Comparison of ENCODE assay signal across 5 cellular contexts in the genomic region with DNA sequence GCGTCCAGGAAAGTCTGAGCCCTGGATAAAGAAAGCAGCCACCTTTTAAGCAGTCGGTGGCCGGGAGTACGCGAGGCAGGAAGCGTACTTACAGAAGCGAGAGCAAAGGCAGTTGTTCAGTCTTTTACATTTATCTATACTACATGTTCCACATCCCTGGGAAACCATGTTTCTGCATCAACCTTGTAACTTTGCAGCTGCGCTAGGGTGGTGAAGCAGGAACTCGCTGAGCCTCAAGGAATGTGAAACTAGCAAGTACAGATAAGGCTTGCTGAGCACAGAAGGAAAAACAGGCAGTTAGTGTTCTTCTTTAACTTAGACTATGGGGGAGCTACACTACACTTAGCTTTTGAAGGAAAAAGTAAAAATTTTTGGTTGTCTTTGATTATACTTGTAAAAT. TPM values are rescaled to one million over a fixed set of nuclear protein-coding genes. Genes with fewer than 3 reads are reported as not detected.
"Had no signal": no experiment of that assay in that cellular context is flagged by ENCODE, and none has a peak within 500 bp of the region (broad histone marks: within the 10 kb centered on the region; RNA-seq: fewer than 3 reads in every experiment).

No MANE protein-coding gene starts in this region.

RNA-seq across cellular contexts. Expression of a gene that starts 42.9 kb away (rescaled TPM):
- total RNA-seq: activated CD8-positive, alpha-beta memory T cell treated with anti-CD3 and anti-CD28 coated beads for 36 hours; activated T-helper 2 cell treated with anti-CD3 and anti-CD28 coated beads, Interferon-gamma antibody, Interleukin-2, Interleukin-4, amounts not matched to agents 10 μg/mL and 5 μg/mL and 100 μg/mL, durations not matched to agents 14 hours and 24 hours and 36 hours; kidney epithelial cell; liver had no signal
- polyA plus RNA-seq: esophagus had no signal
